In the genomic region with DNA sequence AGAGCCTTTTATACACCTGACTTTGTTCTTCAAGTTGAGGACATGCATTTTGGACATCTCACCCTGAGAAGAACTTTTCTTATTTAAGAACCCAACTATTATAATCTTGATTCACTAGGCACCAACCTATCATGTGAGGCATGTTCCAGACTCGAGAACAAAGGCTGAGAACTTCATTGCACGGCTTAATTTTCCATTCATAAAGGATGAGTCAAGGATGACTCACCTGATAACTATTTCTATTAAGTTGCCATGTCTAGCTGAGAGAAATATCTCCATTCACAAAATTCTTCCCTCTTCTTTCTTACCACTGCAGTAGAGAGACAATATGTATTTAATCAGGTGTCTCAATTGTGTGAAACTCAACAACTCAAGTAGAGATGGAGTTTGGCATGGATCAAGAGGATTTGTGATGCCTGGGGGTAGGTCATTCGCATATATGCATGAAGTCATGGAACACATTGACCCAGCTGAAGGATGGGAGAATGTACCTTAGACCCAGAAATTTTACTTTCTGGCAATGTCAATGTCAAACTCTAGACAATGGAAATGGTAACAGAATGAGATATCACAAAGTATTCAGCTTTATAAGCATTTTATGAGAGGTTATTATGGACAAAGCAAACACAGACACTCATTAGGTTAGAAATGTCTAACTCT, we compare ENCODE assay signal across 12 cellular contexts.
DNase-seq lines count a peak whose midpoint lies in the region; TF ChIP-seq lines count a peak whose summit lies in the region.
"Had no signal": no experiment of that assay in that cellular context is flagged by ENCODE, and none has a peak within 500 bp of the region (broad histone marks: within the 10 kb centered on the region; RNA-seq: fewer than 3 reads in every experiment).

No MANE protein-coding gene starts in this region.

- no peak overlapping the region for H3K4me3 ChIP-seq in AG10803 (ENCODE audit: low read length)
- no peak overlapping the region for H3K4me3 ChIP-seq in cardiac fibroblast (replicated peaks in 1 of 2; ENCODE audit: low read depth in 2 of 2, low read length in 2 of 2)
- H3K4me3 ChIP-seq: left lung, prostate gland had no signal

- peak; percentile 94 for DNase-seq in AG10803 (ENCODE audit: low read depth)
- peak; percentile 100 for DNase-seq in M059J (ENCODE audit: low read depth)
- peak; percentile 84 to 98 for DNase-seq in cardiac fibroblast (ENCODE audit: low read depth in 2 of 2)
- DNase-seq in lung microvascular endothelial cell (ENCODE audit: low read depth in 2 of 2) = peak; percentile 89 to 94
- no peak for DNase-seq in NCI-H1417 treated with DMSO at 0.1 percent for 48 hours (lab: John Stamatoyannopoulos, UW)
- DNase-seq in NCI-H345 treated with DMSO at 0.1 percent for 48 hours (lab: John Stamatoyannopoulos, UW; ENCODE audit: unreplicated experiment) = no peak
- no peak for DNase-seq in COR-L47 (lab: John Stamatoyannopoulos, UW)
- DNase-seq in NK-92 treated with Interleukin-12 subunit alpha and Interleukin-12 subunit beta, amount 100 ng/mL, for 24 hours (lab: John Stamatoyannopoulos, UW) = no peak
- DNase-seq: activated CD4-positive, CD25-positive, alpha-beta regulatory T cell; left lung; NCI-H1092 had no signal

- TF ChIP-seq CTCF in AG10803 (conservative IDR thresholded peaks at IDR 0.05; ENCODE audit: low read length) = no peak
- TF ChIP-seq CTCF in cardiac fibroblast (IDR thresholded peaks at IDR 0.05; ENCODE audit: low read depth, low read length) = no peak

Comparison
In these comparisons a context has a peak if more than half of its experiments do, and no peak if none do; other contexts are left out.
1. DNase-seq: peak in AG10803 (single experiment), M059J (single experiment), cardiac fibroblast (2 of 2) and lung microvascular endothelial cell (2 of 2); none in NCI-H1417 treated with DMSO at 0.1 percent for 48 hours (single experiment), NCI-H345 treated with DMSO at 0.1 percent for 48 hours (single experiment), COR-L47 (single experiment) and NK-92 treated with Interleukin-12 subunit alpha and Interleukin-12 subunit beta, amount 100 ng/mL, for 24 hours (single experiment).